1 cellular context compared by ENCODE assay signal in the genomic region with DNA sequence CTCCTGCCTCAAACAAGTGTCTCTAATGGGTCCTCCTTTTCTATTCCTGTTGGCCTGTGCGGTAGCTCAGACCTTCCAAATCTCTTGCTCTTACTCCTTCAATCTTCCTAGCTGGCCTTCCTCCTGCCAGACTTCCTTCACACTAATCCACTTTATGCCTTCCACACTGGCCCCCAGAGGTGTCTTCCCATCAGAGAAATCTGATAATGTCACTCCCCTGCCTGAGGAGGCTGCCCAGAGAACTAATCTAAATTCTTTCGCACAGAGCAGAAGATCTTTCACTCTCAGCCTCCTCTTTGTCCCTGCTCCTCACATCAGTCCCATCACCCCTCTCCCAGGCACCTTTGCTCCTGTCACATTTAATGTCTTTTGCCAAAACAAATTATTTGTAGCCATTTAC.
TF ChIP-seq lines count a peak whose summit lies in the region.

No MANE protein-coding gene starts in this region.

TF ChIP-seq in HEK293, 187 proteins besides CTCF, POLR2A, EP300 and RAD21 (continued from another document):
- no peak for TF ChIP-seq ZNF140 (tag by site-specific recombination; IDR thresholded peaks at IDR 0.05)
- TF ChIP-seq TRIM28 (IDR thresholded peaks at IDR 0.05; ENCODE audit: borderline replicate concordance, low read length), result no peak
- TF ChIP-seq ZNF214 (tag by site-specific recombination; IDR thresholded peaks at IDR 0.05; ENCODE audit: borderline replicate concordance), result no peak
- TF ChIP-seq, protein P1, sequence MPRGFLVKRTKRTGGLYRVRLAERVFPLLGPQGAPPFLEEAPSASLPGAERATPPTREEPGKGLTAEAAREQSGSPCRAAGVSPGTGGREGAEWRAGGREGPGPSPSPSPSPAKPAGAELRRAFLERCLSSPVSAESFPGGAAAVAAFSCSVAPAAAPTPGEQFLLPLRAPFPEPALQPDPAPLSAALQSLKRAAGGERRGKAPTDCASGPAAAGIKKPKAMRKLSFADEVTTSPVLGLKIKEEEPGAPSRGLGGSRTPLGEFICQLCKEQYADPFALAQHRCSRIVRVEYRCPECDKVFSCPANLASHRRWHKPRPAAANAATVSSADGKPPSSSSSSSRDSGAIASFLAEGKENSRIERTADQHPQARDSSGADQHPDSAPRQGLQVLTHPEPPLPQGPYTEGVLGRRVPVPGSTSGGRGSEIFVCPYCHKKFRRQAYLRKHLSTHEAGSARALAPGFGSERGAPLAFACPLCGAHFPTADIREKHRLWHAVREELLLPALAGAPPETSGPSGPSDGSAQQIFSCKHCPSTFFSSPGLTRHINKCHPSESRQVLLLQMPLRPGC (tag by site-specific recombination; IDR thresholded peaks at IDR 0.05), result no peak
- TF ChIP-seq, protein P2, sequence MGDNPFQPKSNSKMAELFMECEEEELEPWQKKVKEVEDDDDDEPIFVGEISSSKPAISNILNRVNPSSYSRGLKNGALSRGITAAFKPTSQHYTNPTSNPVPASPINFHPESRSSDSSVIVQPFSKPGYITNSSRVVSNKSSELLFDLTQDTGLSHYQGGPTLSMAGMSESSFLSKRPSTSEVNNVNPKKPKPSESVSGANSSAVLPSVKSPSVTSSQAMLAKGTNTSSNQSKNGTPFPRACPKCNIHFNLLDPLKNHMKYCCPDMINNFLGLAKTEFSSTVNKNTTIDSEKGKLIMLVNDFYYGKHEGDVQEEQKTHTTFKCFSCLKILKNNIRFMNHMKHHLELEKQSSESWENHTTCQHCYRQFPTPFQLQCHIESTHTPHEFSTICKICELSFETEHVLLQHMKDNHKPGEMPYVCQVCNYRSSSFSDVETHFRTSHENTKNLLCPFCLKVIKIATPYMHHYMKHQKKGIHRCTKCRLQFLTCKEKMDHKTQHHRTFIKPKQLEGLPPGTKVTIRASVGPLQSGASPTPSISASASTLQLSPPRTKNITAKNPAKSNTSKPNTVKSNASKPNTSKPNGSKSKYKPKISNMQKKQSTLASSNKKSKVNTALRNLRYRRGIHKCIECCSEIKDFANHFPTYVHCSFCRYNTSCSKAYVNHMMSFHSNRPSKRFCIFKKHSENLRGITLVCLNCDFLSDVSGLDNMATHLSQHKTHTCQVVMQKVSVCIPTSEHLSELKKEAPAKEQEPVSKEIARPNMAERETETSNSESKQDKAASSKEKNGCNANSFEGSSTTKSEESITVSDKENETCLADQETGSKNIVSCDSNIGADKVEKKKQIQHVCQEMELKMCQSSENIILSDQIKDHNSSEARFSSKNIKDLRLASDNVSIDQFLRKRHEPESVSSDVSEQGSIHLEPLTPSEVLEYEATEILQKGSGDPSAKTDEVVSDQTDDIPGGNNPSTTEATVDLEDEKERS (tag by site-specific recombination; IDR thresholded peaks at IDR 0.05), result no peak
- no peak for TF ChIP-seq ZNF174 (tag by site-specific recombination; IDR thresholded peaks at IDR 0.05)
- TF ChIP-seq ZBTB17 (tag by site-specific recombination; IDR thresholded peaks at IDR 0.05), result peak; percentile 69
